19 cellular contexts compared by ENCODE assay signal in the genomic region with DNA sequence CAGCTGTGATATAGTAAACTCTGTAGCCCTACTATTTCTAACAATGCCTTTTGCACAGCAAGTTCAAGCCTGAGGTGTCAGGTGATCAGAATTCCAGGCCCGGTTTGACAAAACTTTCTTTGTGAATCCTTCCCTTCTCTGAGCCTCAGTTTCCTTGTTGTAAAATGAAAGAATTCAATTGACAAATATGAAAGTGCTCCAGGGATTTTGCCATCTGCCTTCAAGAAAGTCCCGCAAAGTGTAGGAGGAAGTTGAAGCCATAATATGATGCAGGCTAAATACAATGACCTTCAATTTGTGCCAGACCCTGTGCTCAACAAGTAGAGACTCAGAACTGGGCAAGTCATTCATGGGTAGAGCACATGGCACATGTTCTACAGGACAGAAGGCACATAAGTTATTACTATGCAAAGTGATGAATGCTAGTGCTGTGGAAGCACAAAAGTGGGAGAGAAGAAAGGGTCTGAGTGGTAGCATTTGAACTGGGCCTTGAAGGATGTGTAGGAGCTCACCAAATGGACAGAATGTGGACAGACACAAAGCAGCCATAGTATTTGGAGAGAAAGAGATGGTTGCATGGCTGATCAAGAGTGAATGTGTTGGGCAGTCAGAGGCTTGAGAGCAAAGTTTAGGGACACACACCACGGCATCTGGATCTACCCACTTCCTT. TPM values are rescaled to one million over a fixed set of nuclear protein-coding genes. Genes with fewer than 3 reads are reported as not detected.
A peak's percentile ranks its signal among the peaks of the same experiment; 100 is the strongest.
DNase-seq lines count a peak whose midpoint lies in the region; ATAC-seq and TF ChIP-seq lines count a peak whose summit lies in the region.
"Had no signal": no experiment of that assay in that cellular context is flagged by ENCODE, and none has a peak within 500 bp of the region (broad histone marks: within the 10 kb centered on the region; RNA-seq: fewer than 3 reads in every experiment).

No MANE protein-coding gene starts in this region.

- intact Hi-C loops in CD14-positive monocyte (cut with micrococcal nuclease): loop anchor here (2.0 kb wide), 1 partner anchor 40 kb away; no protein-coding TSS in a partner anchor
- intact Hi-C loops in naive thymus-derived CD4-positive, alpha-beta T cell (cut with micrococcal nuclease): loop anchor here (1.0 to 2.0 kb wide), 2 partner anchors 40 kb away; no protein-coding TSS in a partner anchor
- intact Hi-C loops in activated T-helper 2 cell treated with anti-CD3 and anti-CD28 coated beads, Interferon-gamma antibody, Interleukin-2, Interleukin-4, amounts not matched to agents 10 μg/mL and 5 μg/mL and 100 μg/mL, durations not matched to agents 14 hours and 24 hours and 36 hours (cut with micrococcal nuclease): loop anchor here (1.0 kb wide), 1 partner anchor 40 kb away; no protein-coding TSS in a partner anchor

- peaks cover 74% of the 10 kb centered on the region for H3K4me1 ChIP-seq in DOHH2 (ENCODE audit: control insufficient read depth, low read length)
- peaks cover 16 to 36% of the 10 kb centered on the region in 2 donors for H3K4me1 ChIP-seq in naive thymus-derived CD4-positive, alpha-beta T cell (ENCODE audit: control insufficient read depth in 2 of 2, insufficient read depth in 2 of 2, low read length in 2 of 2)
- H3K4me1 ChIP-seq: colonic mucosa, neural progenitor cell had no signal

- peaks cover 2 to 4% (median 2%) of the 10 kb centered on the region in 3 donors for H3K27me3 Mint-ChIP-seq in CD14-positive monocyte (ENCODE audit: low read depth in 3 of 3)
- no peaks in the 10 kb centered on the region for H3K27me3 Mint-ChIP-seq in T-cell
- H3K27me3 Mint-ChIP-seq in naive thymus-derived CD4-positive, alpha-beta T cell: peaks cover 0 to 2% (median 0%) of the 10 kb centered on the region in 5 donors
- no peaks in the 10 kb centered on the region for H3K27me3 Mint-ChIP-seq in activated T-helper 2 cell treated with anti-CD3 and anti-CD28 coated beads, Interferon-gamma antibody, Interleukin-2, Interleukin-4, amounts not matched to agents 10 μg/mL and 5 μg/mL and 100 μg/mL, durations not matched to agents 14 hours and 24 hours and 36 hours (ENCODE audit: low read depth)

- H3K27me3 ChIP-seq in DOHH2 (ENCODE audit: control insufficient read depth, low read length): no peaks in the 10 kb centered on the region
- no peaks in the 10 kb centered on the region for H3K27me3 ChIP-seq in naive thymus-derived CD4-positive, alpha-beta T cell (ENCODE audit: control insufficient read depth in 2 of 2, insufficient read depth in 2 of 2, low read length in 2 of 2)
- H3K27me3 ChIP-seq: brain microvascular endothelial cell, colonic mucosa, heart right ventricle, left lung, neural progenitor cell, tibial nerve had no signal

- H4K20me1 ChIP-seq in DOHH2 (ENCODE audit: control insufficient read depth, insufficient read depth, low read depth, low read length): no peaks in the 10 kb centered on the region

- POLR2A ChIA-PET in T-cell (lab: Charles Lee): no interaction called here
- POLR2A ChIA-PET in naive thymus-derived CD4-positive, alpha-beta T cell (lab: Charles Lee): interaction anchor here (0.7 to 2.1 kb wide), 4 partner anchors 9 to 207 kb away, joined by 3 to 9 read pairs (median 6); no protein-coding TSS in a partner anchor

- H3K36me3 Mint-ChIP-seq in CD14-positive monocyte (peaks cover 13 to 17% of the 10 kb centered on the region in 2 donors), T-cell (peaks cover 4% of the 10 kb centered on the region)
- peaks cover 0 to 17% (median 8%) of the 10 kb centered on the region in 5 donors for H3K36me3 Mint-ChIP-seq in naive thymus-derived CD4-positive, alpha-beta T cell
- H3K36me3 Mint-ChIP-seq in activated T-helper 2 cell treated with anti-CD3 and anti-CD28 coated beads, Interferon-gamma antibody, Interleukin-2, Interleukin-4, amounts not matched to agents 10 μg/mL and 5 μg/mL and 100 μg/mL, durations not matched to agents 14 hours and 24 hours and 36 hours (ENCODE audit: low read depth): no peaks in the 10 kb centered on the region
- H3K36me3 Mint-ChIP-seq: activated naive CD4-positive, alpha-beta T cell treated with anti-CD3 and anti-CD28 coated beads, Interleukin-2, amount 50 U/mL, for 72 hours had no signal

- peaks cover 8% of the 10 kb centered on the region for H3K79me2 ChIP-seq in DOHH2 (ENCODE audit: control insufficient read depth, low read length)

- H3K4me3 ChIP-seq in DOHH2 (ENCODE audit: low read length): peak overlapping the region; percentile 38
- H3K4me3 ChIP-seq in naive thymus-derived CD4-positive, alpha-beta T cell (ENCODE audit: low read length): no peak overlapping the region
- H3K4me3 ChIP-seq: colonic mucosa, heart right ventricle, left lung, neural progenitor cell, PC-9, tibial nerve had no signal

- H3K36me3 ChIP-seq in DOHH2 (ENCODE audit: control insufficient read depth, low read length): peaks cover 8% of the 10 kb centered on the region
- no peaks in the 10 kb centered on the region for H3K36me3 ChIP-seq in naive thymus-derived CD4-positive, alpha-beta T cell (ENCODE audit: control insufficient read depth in 2 of 3, insufficient read depth in 3 of 3, low read length in 3 of 3)
- H3K36me3 ChIP-seq: brain microvascular endothelial cell, colonic mucosa, left lung, neural progenitor cell, WERI-Rb-1 had no signal

- H3K9me2 ChIP-seq in DOHH2 (replicated peaks; ENCODE audit: control insufficient read depth, low read length): no peaks in the 10 kb centered on the region

- TF ChIP-seq CTCF in CD14-positive monocyte (IDR thresholded peaks at IDR 0.05) (no peak), DOHH2 (IDR thresholded peaks at IDR 0.05; ENCODE audit: low read depth, low read length, poor library complexity, severe bottlenecking) (no peak)

- peak overlapping the region in 1 of 2 donors; percentile 79 for H3K4me3 Mint-ChIP-seq in CD14-positive monocyte
- H3K4me3 Mint-ChIP-seq in T-cell: no peak overlapping the region
- H3K4me3 Mint-ChIP-seq in naive thymus-derived CD4-positive, alpha-beta T cell: peak overlapping the region in 3 of 10 donors; percentile 2 to 28 (median 8)
- no peak overlapping the region for H3K4me3 Mint-ChIP-seq in activated T-helper 2 cell treated with anti-CD3 and anti-CD28 coated beads, Interferon-gamma antibody, Interleukin-2, Interleukin-4, amounts not matched to agents 10 μg/mL and 5 μg/mL and 100 μg/mL, durations not matched to agents 14 hours and 24 hours and 36 hours (ENCODE audit: low read depth)
- H3K4me3 Mint-ChIP-seq: mesothelial cell of epicardium, neural progenitor cell had no signal

- H3K27ac Mint-ChIP-seq in CD14-positive monocyte (peak overlapping the region; percentile 46 to 88 (median 73)), T-cell (peak overlapping the region; percentile 81 to 85)
- H3K27ac Mint-ChIP-seq in naive thymus-derived CD4-positive, alpha-beta T cell: peak overlapping the region in 6 of 9 donors; percentile 41 to 78 (median 56)
- H3K27ac Mint-ChIP-seq in activated T-helper 2 cell treated with anti-CD3 and anti-CD28 coated beads, Interferon-gamma antibody, Interleukin-2, Interleukin-4, amounts not matched to agents 10 μg/mL and 5 μg/mL and 100 μg/mL, durations not matched to agents 14 hours and 24 hours and 36 hours: no peak overlapping the region
- H3K27ac Mint-ChIP-seq: mesothelial cell of epicardium, neural progenitor cell had no signal

- H3K9me3 ChIP-seq in DOHH2 (ENCODE audit: control insufficient read depth, insufficient read depth, low read length): 0 out of 2 replicates have a peak, but pooled peaks cover 6% of the 10 kb centered on the region
- H3K9me3 ChIP-seq in naive thymus-derived CD4-positive, alpha-beta T cell (ENCODE audit: control insufficient read depth in 2 of 3, low read length in 3 of 3): no peaks in the 10 kb centered on the region
- H3K9me3 ChIP-seq: colonic mucosa, heart right ventricle, left lung, tibial nerve had no signal

- CTCF ChIA-PET in T-cell (lab: Charles Lee): interaction anchor here (0.7 to 1.1 kb wide), 2 partner anchors 10 to 254 kb away, joined by 3 to 10 read pairs; no protein-coding TSS in a partner anchor
- CTCF ChIA-PET in naive thymus-derived CD4-positive, alpha-beta T cell (lab: Charles Lee): interaction anchor here (1.3 kb wide), 1 partner anchor 10 kb away, joined by 5 read pairs; no protein-coding TSS in a partner anchor

- no peak for DNase-seq in CD14-positive monocyte (ENCODE audit: low spot score)
- DNase-seq in T-cell: no peak
- no peak for DNase-seq in naive thymus-derived CD4-positive, alpha-beta T cell
- no peak for DNase-seq in activated T-helper 2 cell treated with anti-CD3 and anti-CD28 coated beads, Interferon-gamma antibody, Interleukin-2, Interleukin-4, amounts not matched to agents 10 μg/mL and 5 μg/mL and 100 μg/mL, durations not matched to agents 14 hours and 24 hours and 36 hours (ENCODE audit: low spot score)
- no peak for DNase-seq in LoVo (ENCODE audit: low spot score)

- no peak for ATAC-seq in T-cell (replicated peaks in 1 of 4)
- no peak for ATAC-seq in naive thymus-derived CD4-positive, alpha-beta T cell
- no peak for ATAC-seq in HG03378 (IDR thresholded peaks at IDR 0.05; ENCODE audit: unreplicated experiment)

- H3K4me1 Mint-ChIP-seq in CD14-positive monocyte (peaks cover 49% of the 10 kb centered on the region), T-cell (peaks cover 21 to 44% (median 30%) of the 10 kb centered on the region in 3 donors)
- peaks cover 6 to 38% (median 30%) of the 10 kb centered on the region in 7 donors for H3K4me1 Mint-ChIP-seq in naive thymus-derived CD4-positive, alpha-beta T cell
- H3K4me1 Mint-ChIP-seq in activated T-helper 2 cell treated with anti-CD3 and anti-CD28 coated beads, Interferon-gamma antibody, Interleukin-2, Interleukin-4, amounts not matched to agents 10 μg/mL and 5 μg/mL and 100 μg/mL, durations not matched to agents 14 hours and 24 hours and 36 hours (ENCODE audit: low read depth): no peaks in the 10 kb centered on the region
- H3K4me1 Mint-ChIP-seq: mesothelial cell of epicardium had no signal

- peaks cover 36% of the 10 kb centered on the region for H3F3A ChIP-seq in DOHH2 (ENCODE audit: control insufficient read depth, insufficient read depth)

- peak overlapping the region; percentile 66 for H3K27ac ChIP-seq in DOHH2 (ENCODE audit: low read depth, low read length)
- H3K27ac ChIP-seq in naive thymus-derived CD4-positive, alpha-beta T cell (ENCODE audit: low read depth, low read length): no peak overlapping the region
- H3K27ac ChIP-seq: brain microvascular endothelial cell, colonic mucosa, left lung, neural progenitor cell, PC-9, tibial nerve, WERI-Rb-1 had no signal

- H3K9me3 Mint-ChIP-seq in CD14-positive monocyte (peaks cover 0 to 3% (median 0%) of the 10 kb centered on the region in 7 donors), T-cell (peaks cover 0 to 5% (median 0%) of the 10 kb centered on the region in 3 donors)
- peaks cover 0 to 6% (median 3%) of the 10 kb centered on the region in 11 donors for H3K9me3 Mint-ChIP-seq in naive thymus-derived CD4-positive, alpha-beta T cell
- no peaks in the 10 kb centered on the region for H3K9me3 Mint-ChIP-seq in activated T-helper 2 cell treated with anti-CD3 and anti-CD28 coated beads, Interferon-gamma antibody, Interleukin-2, Interleukin-4, amounts not matched to agents 10 μg/mL and 5 μg/mL and 100 μg/mL, durations not matched to agents 14 hours and 24 hours and 36 hours
- H3K9me3 Mint-ChIP-seq: mesothelial cell of epicardium, neural progenitor cell had no signal

- peak overlapping the region; percentile 57 for H3K4me2 ChIP-seq in DOHH2 (ENCODE audit: low read length)
- H3K4me2 ChIP-seq: neural progenitor cell, PC-9 had no signal

RNA-seq across cellular contexts. Expression of a gene that starts 2.3 kb away (rescaled TPM):
- polyA plus RNA-seq in CD14-positive monocyte: 100 to 1,000 TPM in 1 of 2 donors, 10 to 100 TPM in 1; 98.4 to 164 TPM
- 1 to 10 TPM in 3 of 5 donors, under 1 TPM in 2; 0.61 to 1.8 (median 1.2) TPM for total RNA-seq in T-cell
- 10 to 100 TPM in 1 of 5 experiments, 1 to 10 TPM in 3, not detected in 1; 1.4 to 24.8 (median 1.6) TPM for total RNA-seq in naive thymus-derived CD4-positive, alpha-beta T cell
- under 1 TPM; 0.33 to 0.35 TPM for polyA plus RNA-seq in naive thymus-derived CD4-positive, alpha-beta T cell
- not detected in 2 replicates for total RNA-seq in activated T-helper 2 cell treated with anti-CD3 and anti-CD28 coated beads, Interferon-gamma antibody, Interleukin-2, Interleukin-4, amounts not matched to agents 10 μg/mL and 5 μg/mL and 100 μg/mL, durations not matched to agents 14 hours and 24 hours and 36 hours
- total RNA-seq: Calu3, endothelial cell of umbilical vein, mesothelial cell of epicardium, PC-9 had no signal
- polyA plus RNA-seq: endothelial cell of umbilical vein had no signal

RNA-seq across cellular contexts. Expression of a gene that starts 45.1 kb away (rescaled TPM):
- 10 to 100 TPM; 12.7 to 19.1 TPM for polyA plus RNA-seq in CD14-positive monocyte
- total RNA-seq in T-cell: 10 to 100 TPM; 39.1 to 48.1 (median 47.7) TPM
- total RNA-seq in naive thymus-derived CD4-positive, alpha-beta T cell: 10 to 100 TPM; 37.3 to 58.5 (median 44.6) TPM
- 10 to 100 TPM; 26.2 to 35.9 TPM for polyA plus RNA-seq in naive thymus-derived CD4-positive, alpha-beta T cell
- total RNA-seq in activated T-helper 2 cell treated with anti-CD3 and anti-CD28 coated beads, Interferon-gamma antibody, Interleukin-2, Interleukin-4, amounts not matched to agents 10 μg/mL and 5 μg/mL and 100 μg/mL, durations not matched to agents 14 hours and 24 hours and 36 hours: 45.8 and 53.2 TPM in 2 replicates

RNA-seq across cellular contexts. Expression of a gene that starts 45.3 kb away (rescaled TPM):
- under 1 TPM in 1 of 2 donors, not detected in 1; 0.34 TPM for polyA plus RNA-seq in CD14-positive monocyte
- 10 to 100 TPM in 3 of 5 donors, 1 to 10 TPM in 2; 5.5 to 23.4 (median 20.9) TPM for total RNA-seq in T-cell
- 10 to 100 TPM in 3 of 5 experiments, 1 to 10 TPM in 2; 4.8 to 35.7 (median 11.6) TPM for total RNA-seq in naive thymus-derived CD4-positive, alpha-beta T cell
- polyA plus RNA-seq in naive thymus-derived CD4-positive, alpha-beta T cell: 1 to 10 TPM; 2.6 to 4.4 TPM
- 8.0 and 8.9 TPM in 2 replicates for total RNA-seq in activated T-helper 2 cell treated with anti-CD3 and anti-CD28 coated beads, Interferon-gamma antibody, Interleukin-2, Interleukin-4, amounts not matched to agents 10 μg/mL and 5 μg/mL and 100 μg/mL, durations not matched to agents 14 hours and 24 hours and 36 hours
